In genomic region chr10:133325392-133325760, GRCh38 we compare ENCODE assay signal across 9 cellular contexts. TPM values are rescaled to one million over a fixed set of nuclear protein-coding genes. Genes with fewer than 3 reads are reported as not detected.
A peak's percentile ranks its signal among the peaks of the same experiment; 100 is the strongest.
DNase-seq lines count a peak whose midpoint lies in the region; ATAC-seq and TF ChIP-seq lines count a peak whose summit lies in the region.
"Had no signal": no experiment of that assay in that cellular context is flagged by ENCODE, and none has a peak within 500 bp of the region (broad histone marks: within the 10 kb centered on the region; RNA-seq: fewer than 3 reads in every experiment).

No MANE protein-coding gene starts in this region.

- peak overlapping the region; percentile 58; the same call in 1 of the 2 replicates for H3K4me3 ChIP-seq in iPS-20b (ENCODE audit: low read length)
- H3K4me3 ChIP-seq in testis: peak overlapping the region; percentile 21 to 40

- peaks cover 30% of the 10 kb centered on the region for H3K27me3 Mint-ChIP-seq in activated CD8-positive, alpha-beta T cell treated with anti-CD3 and anti-CD28 coated beads for 36 hours
- H3K27me3 Mint-ChIP-seq in activated CD8-positive, alpha-beta T cell treated with anti-CD3 and anti-CD28 coated beads, Interleukin-2, amount 10 ng/mL, durations not matched to agents 7 days and 5 days (ENCODE audit: low read depth): peaks cover 33% of the 10 kb centered on the region
- peaks cover 42% of the 10 kb centered on the region for H3K27me3 Mint-ChIP-seq in activated naive CD8-positive, alpha-beta T cell treated with anti-CD3 and anti-CD28 coated beads, Interleukin-2, amount 10 ng/mL, durations not matched to agents 7 days and 5 days

- CTCF ChIA-PET in activated CD8-positive, alpha-beta T cell treated with anti-CD3 and anti-CD28 coated beads for 36 hours (lab: Charles Lee): interaction anchor here (1.8 kb wide), 1 partner anchor 17 kb away, joined by 6 read pairs; no protein-coding TSS in a partner anchor
- CTCF ChIA-PET in activated CD8-positive, alpha-beta T cell treated with anti-CD3 and anti-CD28 coated beads, Interleukin-2, amount 10 ng/mL, durations not matched to agents 7 days and 5 days (lab: Charles Lee): no interaction called here

- intact Hi-C loops in activated CD8-positive, alpha-beta T cell treated with anti-CD3 and anti-CD28 coated beads for 36 hours (cut with micrococcal nuclease): loop anchor here (5.0 kb wide), 1 partner anchor 67 kb away; the partner anchor contains the start of gene MTG1
- intact Hi-C loops in testis (cut with DNase I; ENCODE audit: low total_unique reads): no loop called here

- no peak for DNase-seq in activated CD8-positive, alpha-beta T cell treated with anti-CD3 and anti-CD28 coated beads for 36 hours
- DNase-seq in activated CD8-positive, alpha-beta T cell treated with anti-CD3 and anti-CD28 coated beads, Interleukin-2, amount 10 ng/mL, durations not matched to agents 7 days and 5 days: no peak
- no peak for DNase-seq in activated naive CD8-positive, alpha-beta T cell treated with anti-CD3 and anti-CD28 coated beads, Interleukin-2, amount 10 ng/mL, durations not matched to agents 7 days and 5 days
- no peak for DNase-seq in testis
- no peak for DNase-seq in LoVo (ENCODE audit: low spot score)
- no peak for DNase-seq in caudate nucleus (lab: John Stamatoyannopoulos, UW)

- H3K36me3 ChIP-seq in iPS-20b (ENCODE audit: insufficient read depth, low read depth, low read length): no peaks in the 10 kb centered on the region
- H3K36me3 ChIP-seq in testis (ENCODE audit: low read depth, missing control alignments): no peaks in the 10 kb centered on the region

- no peaks in the 10 kb centered on the region for H3K36me3 Mint-ChIP-seq in activated CD8-positive, alpha-beta T cell treated with anti-CD3 and anti-CD28 coated beads for 36 hours (ENCODE audit: low read depth)
- no peaks in the 10 kb centered on the region for H3K36me3 Mint-ChIP-seq in activated CD8-positive, alpha-beta T cell treated with anti-CD3 and anti-CD28 coated beads, Interleukin-2, amount 10 ng/mL, durations not matched to agents 7 days and 5 days (ENCODE audit: low read depth)
- no peaks in the 10 kb centered on the region for H3K36me3 Mint-ChIP-seq in activated naive CD8-positive, alpha-beta T cell treated with anti-CD3 and anti-CD28 coated beads, Interleukin-2, amount 10 ng/mL, durations not matched to agents 7 days and 5 days

- H3K9me3 Mint-ChIP-seq in activated CD8-positive, alpha-beta T cell treated with anti-CD3 and anti-CD28 coated beads for 36 hours: no peaks in the 10 kb centered on the region
- no peaks in the 10 kb centered on the region for H3K9me3 Mint-ChIP-seq in activated CD8-positive, alpha-beta T cell treated with anti-CD3 and anti-CD28 coated beads, Interleukin-2, amount 10 ng/mL, durations not matched to agents 7 days and 5 days (ENCODE audit: insufficient read depth)
- peaks cover under 1% of the 10 kb centered on the region for H3K9me3 Mint-ChIP-seq in activated naive CD8-positive, alpha-beta T cell treated with anti-CD3 and anti-CD28 coated beads, Interleukin-2, amount 10 ng/mL, durations not matched to agents 7 days and 5 days

- 1% methylated on average over 38 to 39 of the region's 39 CpGs for WGBS in testis, 2 donors

- ATAC-seq in activated CD8-positive, alpha-beta T cell treated with anti-CD3 and anti-CD28 coated beads for 36 hours: no peak
- no peak for ATAC-seq in activated CD8-positive, alpha-beta T cell treated with anti-CD3 and anti-CD28 coated beads, Interleukin-2, amount 10 ng/mL, durations not matched to agents 7 days and 5 days
- ATAC-seq in activated naive CD8-positive, alpha-beta T cell treated with anti-CD3 and anti-CD28 coated beads, Interleukin-2, amount 10 ng/mL, durations not matched to agents 7 days and 5 days (ENCODE audit: low read depth): no peak
- ATAC-seq in GM18867 (IDR thresholded peaks at IDR 0.05; ENCODE audit: unreplicated experiment): no peak

- H3K27ac ChIP-seq in iPS-20b (ENCODE audit: low read length) (no peak overlapping the region), testis (no peak overlapping the region), caudate nucleus (ENCODE audit: low read depth, low read length) (no peak overlapping the region)

- no peak overlapping the region for H3K9ac ChIP-seq in iPS-20b (ENCODE audit: low read depth, low read length)

- H3K4me3 Mint-ChIP-seq in activated CD8-positive, alpha-beta T cell treated with anti-CD3 and anti-CD28 coated beads for 36 hours: peak overlapping the region; percentile 43
- H3K4me3 Mint-ChIP-seq in activated CD8-positive, alpha-beta T cell treated with anti-CD3 and anti-CD28 coated beads, Interleukin-2, amount 10 ng/mL, durations not matched to agents 7 days and 5 days: no peak overlapping the region
- peak overlapping the region; percentile 73 for H3K4me3 Mint-ChIP-seq in activated naive CD8-positive, alpha-beta T cell treated with anti-CD3 and anti-CD28 coated beads, Interleukin-2, amount 10 ng/mL, durations not matched to agents 7 days and 5 days

- POLR2A ChIA-PET in activated CD8-positive, alpha-beta T cell treated with anti-CD3 and anti-CD28 coated beads for 36 hours (lab: Charles Lee): interaction anchor here (0.7 to 1.6 kb wide), 2 partner anchors 15 to 124 kb away, joined by 3 to 5 read pairs; no protein-coding TSS in a partner anchor
- POLR2A ChIA-PET in activated CD8-positive, alpha-beta T cell treated with anti-CD3 and anti-CD28 coated beads, Interleukin-2, amount 10 ng/mL, durations not matched to agents 7 days and 5 days (lab: Charles Lee): no interaction called here
- POLR2A ChIA-PET in activated naive CD8-positive, alpha-beta T cell treated with anti-CD3 and anti-CD28 coated beads, Interleukin-2, amount 10 ng/mL, durations not matched to agents 7 days and 5 days (lab: Charles Lee): no interaction called here

- H3K9me3 ChIP-seq in iPS-20b (ENCODE audit: insufficient read depth, low read depth, low read length) (no peaks in the 10 kb centered on the region), testis (no peaks in the 10 kb centered on the region)

- H3K27me3 ChIP-seq in iPS-20b (ENCODE audit: insufficient read depth, low read length) (peaks cover 56% of the 10 kb centered on the region), testis (no peaks in the 10 kb centered on the region)

- TF ChIP-seq POLR2A in testis (IDR thresholded peaks at IDR 0.05): no peak

- TF ChIP-seq CTCF in activated CD8-positive, alpha-beta T cell treated with anti-CD3 and anti-CD28 coated beads for 36 hours (IDR thresholded peaks at IDR 0.05): no peak
- TF ChIP-seq CTCF in testis (IDR thresholded peaks at IDR 0.05): no peak

- no peak overlapping the region for H3K27ac Mint-ChIP-seq in activated CD8-positive, alpha-beta T cell treated with anti-CD3 and anti-CD28 coated beads for 36 hours
- no peak overlapping the region for H3K27ac Mint-ChIP-seq in activated CD8-positive, alpha-beta T cell treated with anti-CD3 and anti-CD28 coated beads, Interleukin-2, amount 10 ng/mL, durations not matched to agents 7 days and 5 days
- no peak overlapping the region for H3K27ac Mint-ChIP-seq in activated naive CD8-positive, alpha-beta T cell treated with anti-CD3 and anti-CD28 coated beads, Interleukin-2, amount 10 ng/mL, durations not matched to agents 7 days and 5 days

- 0 out of 2 replicates have a peak, but pooled peaks cover 6% of the 10 kb centered on the region for H3K4me1 ChIP-seq in iPS-20b (ENCODE audit: insufficient read depth, low read length)
- H3K4me1 ChIP-seq in testis: peaks cover 11% of the 10 kb centered on the region

- H3K4me1 Mint-ChIP-seq in activated CD8-positive, alpha-beta T cell treated with anti-CD3 and anti-CD28 coated beads for 36 hours (ENCODE audit: low read depth): peaks cover 13% of the 10 kb centered on the region
- peaks cover 9% of the 10 kb centered on the region for H3K4me1 Mint-ChIP-seq in activated CD8-positive, alpha-beta T cell treated with anti-CD3 and anti-CD28 coated beads, Interleukin-2, amount 10 ng/mL, durations not matched to agents 7 days and 5 days (ENCODE audit: low read depth)
- no peaks in the 10 kb centered on the region for H3K4me1 Mint-ChIP-seq in activated naive CD8-positive, alpha-beta T cell treated with anti-CD3 and anti-CD28 coated beads, Interleukin-2, amount 10 ng/mL, durations not matched to agents 7 days and 5 days

RNA-seq across cellular contexts. Expression of gene CALY, which starts 11.3 kb away (rescaled TPM):
- not detected for total RNA-seq in activated CD8-positive, alpha-beta T cell treated with anti-CD3 and anti-CD28 coated beads for 36 hours
- not detected for total RNA-seq in activated CD8-positive, alpha-beta T cell treated with anti-CD3 and anti-CD28 coated beads, Interleukin-2, amount 10 ng/mL, durations not matched to agents 7 days and 5 days
- 1 to 10 TPM; 3.1 to 3.6 TPM for total RNA-seq in activated naive CD8-positive, alpha-beta T cell treated with anti-CD3 and anti-CD28 coated beads, Interleukin-2, amount 10 ng/mL, durations not matched to agents 7 days and 5 days
- total RNA-seq in testis: 10 to 100 TPM; 19.2 to 35.5 TPM
- polyA plus RNA-seq in testis (ENCODE audit: insufficient read depth, low read depth, low replicate concordance): 4.9 TPM

RNA-seq across cellular contexts. Expression of gene ZNF511, which starts 16.7 kb away (rescaled TPM):
- total RNA-seq in activated CD8-positive, alpha-beta T cell treated with anti-CD3 and anti-CD28 coated beads for 36 hours: 10 to 100 TPM; 58.0 to 60.1 TPM
- total RNA-seq in activated CD8-positive, alpha-beta T cell treated with anti-CD3 and anti-CD28 coated beads, Interleukin-2, amount 10 ng/mL, durations not matched to agents 7 days and 5 days: 10 to 100 TPM; 61.4 to 62.6 TPM
- 10 to 100 TPM; 44.5 to 47.4 TPM for total RNA-seq in activated naive CD8-positive, alpha-beta T cell treated with anti-CD3 and anti-CD28 coated beads, Interleukin-2, amount 10 ng/mL, durations not matched to agents 7 days and 5 days
- total RNA-seq in testis: 10 to 100 TPM; 46.5 to 50.5 TPM
- 39.6 TPM for polyA plus RNA-seq in testis (ENCODE audit: insufficient read depth, low read depth, low replicate concordance)

RNA-seq across cellular contexts. Expression of gene TUBGCP2, which starts 16.7 kb away (rescaled TPM):
- total RNA-seq in activated CD8-positive, alpha-beta T cell treated with anti-CD3 and anti-CD28 coated beads for 36 hours: 10 to 100 TPM; 54.1 to 57.5 TPM
- total RNA-seq in activated CD8-positive, alpha-beta T cell treated with anti-CD3 and anti-CD28 coated beads, Interleukin-2, amount 10 ng/mL, durations not matched to agents 7 days and 5 days: 10 to 100 TPM; 53.5 to 59.0 TPM
- 10 to 100 TPM; 56.4 to 69.3 TPM for total RNA-seq in activated naive CD8-positive, alpha-beta T cell treated with anti-CD3 and anti-CD28 coated beads, Interleukin-2, amount 10 ng/mL, durations not matched to agents 7 days and 5 days
- total RNA-seq in testis: 100 to 1,000 TPM in 1 of 2 donors, 10 to 100 TPM in 1; 84.3 to 101 TPM
- 76.0 TPM for polyA plus RNA-seq in testis (ENCODE audit: insufficient read depth, low read depth, low replicate concordance)

RNA-seq across cellular contexts. Expression of gene PRAP1, which starts 21.8 kb away (rescaled TPM):
- total RNA-seq in activated CD8-positive, alpha-beta T cell treated with anti-CD3 and anti-CD28 coated beads for 36 hours: not detected
- total RNA-seq in activated CD8-positive, alpha-beta T cell treated with anti-CD3 and anti-CD28 coated beads, Interleukin-2, amount 10 ng/mL, durations not matched to agents 7 days and 5 days: not detected
- not detected for total RNA-seq in activated naive CD8-positive, alpha-beta T cell treated with anti-CD3 and anti-CD28 coated beads, Interleukin-2, amount 10 ng/mL, durations not matched to agents 7 days and 5 days
- total RNA-seq in testis: 10 to 100 TPM; 10.1 to 24.6 TPM
- 11.3 TPM for polyA plus RNA-seq in testis (ENCODE audit: insufficient read depth, low read depth, low replicate concordance)
- total RNA-seq: T-helper 1 cell treated with Interleukin-12 subunit alpha and Interleukin-12 subunit beta and Interleukin-4 antibody, amounts not matched to agents 30 ng/mL and 1 ng/mL, for 36 hours had no signal

RNA-seq across cellular contexts. Expression of gene FUOM, which starts 32.4 kb away (rescaled TPM):
- 10 to 100 TPM; 32.2 to 33.7 TPM for total RNA-seq in activated CD8-positive, alpha-beta T cell treated with anti-CD3 and anti-CD28 coated beads for 36 hours
- total RNA-seq in activated CD8-positive, alpha-beta T cell treated with anti-CD3 and anti-CD28 coated beads, Interleukin-2, amount 10 ng/mL, durations not matched to agents 7 days and 5 days: 10 to 100 TPM; 12.4 to 13.4 TPM
- 10 to 100 TPM; 15.4 to 17.3 TPM for total RNA-seq in activated naive CD8-positive, alpha-beta T cell treated with anti-CD3 and anti-CD28 coated beads, Interleukin-2, amount 10 ng/mL, durations not matched to agents 7 days and 5 days
- 10 to 100 TPM in 1 of 2 donors, 1 to 10 TPM in 1; 9.5 to 12.8 TPM for total RNA-seq in testis
- polyA plus RNA-seq in testis (ENCODE audit: insufficient read depth, low read depth, low replicate concordance): 13.6 TPM

Comparison
In these comparisons a context has a peak if more than half of its experiments do, and no peak if none do; other contexts are left out.
1. RNA of gene CALY, which starts 11.3 kb away (total RNA-seq): 19.2 to 35.5 TPM in testis; 3.1 to 3.6 TPM in activated naive CD8-positive, alpha-beta T cell treated with anti-CD3 and anti-CD28 coated beads, Interleukin-2, amount 10 ng/mL, durations not matched to agents 7 days and 5 days, not detected in activated CD8-positive, alpha-beta T cell treated with anti-CD3 and anti-CD28 coated beads for 36 hours and not detected in activated CD8-positive, alpha-beta T cell treated with anti-CD3 and anti-CD28 coated beads, Interleukin-2, amount 10 ng/mL, durations not matched to agents 7 days and 5 days; every median in the first group is over 4 times any median in the second.